8 cellular contexts compared by ENCODE assay signal in the genomic region with DNA sequence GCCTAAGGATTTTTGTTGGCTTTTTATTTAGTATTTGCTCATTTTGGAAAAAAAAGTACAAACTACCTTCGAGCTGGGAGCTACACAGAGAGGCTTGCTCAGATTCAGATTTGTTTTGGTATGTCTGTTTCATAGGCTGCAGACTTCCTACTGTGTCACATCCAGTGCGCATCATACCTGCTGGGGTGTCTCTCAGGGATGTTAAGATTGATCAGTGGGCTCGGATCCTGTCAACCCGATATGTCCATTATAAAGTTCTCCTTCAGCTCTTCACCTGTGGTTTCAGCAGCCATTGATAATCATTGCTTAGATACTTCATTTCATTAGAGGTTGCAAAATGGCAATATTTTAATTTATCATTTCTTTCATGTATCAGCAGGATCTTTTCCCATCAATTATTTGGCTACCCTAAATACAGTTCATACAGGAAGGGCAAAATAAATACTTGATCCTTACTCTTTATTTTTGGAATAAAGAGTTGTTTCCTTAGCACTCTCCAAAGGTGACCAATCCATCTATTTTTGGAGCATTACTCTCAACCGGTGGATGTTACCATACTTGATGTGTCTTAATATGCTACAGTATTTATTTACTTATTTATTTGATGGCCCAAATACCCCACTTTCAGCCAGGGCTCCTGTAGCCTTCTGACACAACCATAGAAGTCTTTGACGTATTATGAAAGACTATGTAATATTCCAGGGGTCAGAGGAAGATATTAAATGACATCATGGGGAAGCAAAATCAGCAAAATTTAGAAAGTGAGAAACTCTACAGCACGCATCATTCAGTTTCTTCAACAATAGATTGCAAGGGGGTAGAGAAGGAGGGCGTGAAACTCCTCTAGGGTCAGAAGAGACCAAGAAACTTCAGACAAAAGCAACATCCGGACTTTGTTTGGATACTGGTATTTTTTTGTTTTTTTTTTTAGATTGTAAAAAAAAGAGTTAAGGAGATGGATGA. TPM values are rescaled to one million over a fixed set of nuclear protein-coding genes. Genes with fewer than 3 reads are reported as not detected.
DNase-seq lines count a peak whose midpoint lies in the region; ATAC-seq and TF ChIP-seq lines count a peak whose summit lies in the region.

No MANE protein-coding gene starts in this region.

- H3K27me3 ChIP-seq in Caco-2 (replicated peaks; ENCODE audit: control insufficient read depth, insufficient read depth, low read length): no peaks in the 10 kb centered on the region

- H3K27ac Mint-ChIP-seq in Caco-2 (ENCODE audit: unreplicated experiment) (peak overlapping the region; percentile 33), MCF 10A (ENCODE audit: low read depth, unreplicated experiment) (no peak overlapping the region)
- no peak overlapping the region for H3K27ac Mint-ChIP-seq in natural killer cell treated with Interleukin-12 subunit alpha and Interleukin-12 subunit beta and Interleukin-15 and Interleukin-18, amount 100 ng/mL, for 72 hours

- CTCF ChIA-PET in Caco-2 (lab: Charles Lee) (no interaction called here), MCF 10A (lab: Yijun Ruan, JAX) (interaction anchor here (0.6 to 1.2 kb wide), 2 partner anchors 41 to 124 kb away, joined by 3 to 4 read pairs; no protein-coding TSS in a partner anchor)

- TF ChIP-seq CTCF in Caco-2 (IDR thresholded peaks at IDR 0.05; ENCODE audit: insufficient read depth in 1 of 2, low read depth in 1 of 2, low read length in 1 of 2, severe bottlenecking in 1 of 2, unreplicated experiment in 1 of 2): no peak
- no peak for TF ChIP-seq CTCF in MCF 10A (IDR thresholded peaks at IDR 0.05; ENCODE audit: unreplicated experiment)

- H3K9me3 ChIP-seq in Caco-2: no peaks in the 10 kb centered on the region

- DNase-seq in Caco-2: no peak
- DNase-seq in MCF 10A (ENCODE audit: unreplicated experiment): peak; percentile 16
- DNase-seq in natural killer cell treated with Interleukin-12 subunit alpha and Interleukin-12 subunit beta and Interleukin-15 and Interleukin-18, amount 100 ng/mL, for 72 hours (ENCODE audit: low spot score): no peak
- DNase-seq in cortex of kidney (lab: John Stamatoyannopoulos, UW): no peak
- no peak for DNase-seq in HCEC 1CT
- no peak for DNase-seq in epidermal melanocyte (ENCODE audit: insufficient read length, low spot score)

- peaks cover 4% of the 10 kb centered on the region; the same call in 1 of the 2 replicates for H3K4me1 ChIP-seq in Caco-2

- peak; percentile 49 for ATAC-seq in HG03432 (IDR thresholded peaks at IDR 0.05; ENCODE audit: unreplicated experiment)
- ATAC-seq in natural killer cell treated with Interleukin-12 subunit alpha and Interleukin-12 subunit beta and Interleukin-15 and Interleukin-18, amount 100 ng/mL, for 72 hours: no peak
- no peak for ATAC-seq in activated CD4-positive, CD25-positive, alpha-beta regulatory T cell treated with anti-CD3 and anti-CD28 coated beads, Interleukin-2, amount 50 U/mL, for 24 hours

- H3K27me3 Mint-ChIP-seq in Caco-2 (ENCODE audit: insufficient read depth, unreplicated experiment): no peaks in the 10 kb centered on the region
- no peaks in the 10 kb centered on the region for H3K27me3 Mint-ChIP-seq in MCF 10A (ENCODE audit: insufficient read depth, unreplicated experiment)
- peaks cover 8% of the 10 kb centered on the region in 2 donors for H3K27me3 Mint-ChIP-seq in natural killer cell treated with Interleukin-12 subunit alpha and Interleukin-12 subunit beta and Interleukin-15 and Interleukin-18, amount 100 ng/mL, for 72 hours

- H3K4me1 Mint-ChIP-seq in Caco-2 (ENCODE audit: low read depth, unreplicated experiment) (peaks cover 6% of the 10 kb centered on the region), MCF 10A (ENCODE audit: insufficient read depth, unreplicated experiment) (peaks cover 6% of the 10 kb centered on the region)
- H3K4me1 Mint-ChIP-seq in natural killer cell treated with Interleukin-12 subunit alpha and Interleukin-12 subunit beta and Interleukin-15 and Interleukin-18, amount 100 ng/mL, for 72 hours (ENCODE audit: low read depth in 2 of 2): peaks cover 11 to 17% of the 10 kb centered on the region in 2 donors

- BruUV-seq in Caco-2 (replicated peaks; lab: Mats Ljungman, UMichigan) (no TSS peak), MCF 10A (replicated peaks; lab: Mats Ljungman, UMichigan) (no TSS peak)

- no peaks in the 10 kb centered on the region for H3K36me3 ChIP-seq in Caco-2 (ENCODE audit: control insufficient read depth, insufficient read depth, low read length)

- peak overlapping the region; percentile 82 for H3K4me3 ChIP-seq in Caco-2 (ENCODE audit: low read depth, low read length)

- H3K9me3 Mint-ChIP-seq in Caco-2 (ENCODE audit: unreplicated experiment) (no peaks in the 10 kb centered on the region), MCF 10A (ENCODE audit: unreplicated experiment) (no peaks in the 10 kb centered on the region)
- H3K9me3 Mint-ChIP-seq in natural killer cell treated with Interleukin-12 subunit alpha and Interleukin-12 subunit beta and Interleukin-15 and Interleukin-18, amount 100 ng/mL, for 72 hours: no peaks in the 10 kb centered on the region

- H3K4me3 Mint-ChIP-seq in Caco-2 (ENCODE audit: unreplicated experiment): peak overlapping the region; percentile 84
- peak overlapping the region; percentile 89 for H3K4me3 Mint-ChIP-seq in MCF 10A (ENCODE audit: unreplicated experiment)
- H3K4me3 Mint-ChIP-seq in natural killer cell treated with Interleukin-12 subunit alpha and Interleukin-12 subunit beta and Interleukin-15 and Interleukin-18, amount 100 ng/mL, for 72 hours: peak overlapping the region; percentile 81

- POLR2A ChIA-PET in Caco-2 (lab: Charles Lee) (no interaction called here), MCF 10A (lab: Yijun Ruan, JAX) (interaction anchor here (0.8 to 2.7 kb wide), 7 partner anchors 8 to 84 kb away, joined by 3 to 29 read pairs (median 4); a partner anchor contains a TSS)

- intact Hi-C loops in Caco-2 (cut with micrococcal nuclease; ENCODE audit: unreplicated experiment) (loop anchor here (1.0 to 2.0 kb wide), 3 partner anchors 45 to 125 kb away; a partner anchor contains a TSS), MCF 10A (cut with micrococcal nuclease) (no loop called here)

- no peaks in the 10 kb centered on the region for H3K36me3 Mint-ChIP-seq in Caco-2 (ENCODE audit: insufficient read depth, unreplicated experiment)
- H3K36me3 Mint-ChIP-seq in MCF 10A (ENCODE audit: insufficient read depth, unreplicated experiment): no peaks in the 10 kb centered on the region
- no peaks in the 10 kb centered on the region for H3K36me3 Mint-ChIP-seq in natural killer cell treated with Interleukin-12 subunit alpha and Interleukin-12 subunit beta and Interleukin-15 and Interleukin-18, amount 100 ng/mL, for 72 hours

RNA-seq across cellular contexts. Expression of a gene that starts 55.3 kb away (rescaled TPM):
- total RNA-seq in Caco-2 (2022) (478 and 482 TPM in 2 replicates), MCF 10A (2022) (454 and 572 TPM in 2 replicates)
- 100 to 1,000 TPM; 403 to 475 TPM for total RNA-seq in natural killer cell treated with Interleukin-12 subunit alpha and Interleukin-12 subunit beta and Interleukin-15 and Interleukin-18, amount 100 ng/mL, for 72 hours
